11 cellular contexts compared by ENCODE assay signal in genomic region chr5:9284781-9285307, GRCh38.
DNase-seq lines count a peak whose midpoint lies in the region; ATAC-seq and TF ChIP-seq lines count a peak whose summit lies in the region.
"Had no signal": no experiment of that assay in that cellular context is flagged by ENCODE, and none has a peak within 500 bp of the region (broad histone marks: within the 10 kb centered on the region; RNA-seq: fewer than 3 reads in every experiment).

No MANE protein-coding gene starts in this region.

- no peak for TF ChIP-seq CTCF in HFFc6 (IDR thresholded peaks at IDR 0.05)
- no peak for TF ChIP-seq CTCF in thoracic aorta (IDR thresholded peaks at IDR 0.05)

- no peaks in the 10 kb centered on the region for H3K27me3 ChIP-seq in thoracic aorta (replicated peaks; ENCODE audit: insufficient read depth)
- H3K27me3 ChIP-seq: neural progenitor cell had no signal

- H3K27me3 Mint-ChIP-seq in HFFc6 (ENCODE audit: insufficient read depth): no peaks in the 10 kb centered on the region; the same call in 1 of the 2 replicates
- H3K27me3 Mint-ChIP-seq in T-helper 2 cell treated with Interferon-gamma antibody and Interleukin-4, amounts not matched to agents 5 μg/mL and 100 μg/mL, for 36 hours (ENCODE audit: low read depth): no peaks in the 10 kb centered on the region

- H3K27ac ChIP-seq in thoracic aorta: peak overlapping the region; percentile 75 to 76
- H3K27ac ChIP-seq: neural progenitor cell had no signal

- peak overlapping the region; percentile 82 for H3K4me3 Mint-ChIP-seq in HFFc6
- no peak overlapping the region for H3K4me3 Mint-ChIP-seq in T-helper 2 cell treated with Interferon-gamma antibody and Interleukin-4, amounts not matched to agents 5 μg/mL and 100 μg/mL, for 36 hours
- H3K4me3 Mint-ChIP-seq: H9, neural progenitor cell had no signal

- H3K36me3 Mint-ChIP-seq in HFFc6 (ENCODE audit: low read depth): peaks cover 9% of the 10 kb centered on the region
- no peaks in the 10 kb centered on the region for H3K36me3 Mint-ChIP-seq in T-helper 2 cell treated with Interferon-gamma antibody and Interleukin-4, amounts not matched to agents 5 μg/mL and 100 μg/mL, for 36 hours (ENCODE audit: low read depth)
- H3K36me3 Mint-ChIP-seq: neural progenitor cell had no signal

- H3K9me3 Mint-ChIP-seq in HFFc6: peaks cover under 1% of the 10 kb centered on the region; the same call in 1 of the 2 replicates
- peaks cover 4% of the 10 kb centered on the region for H3K9me3 Mint-ChIP-seq in T-helper 2 cell treated with Interferon-gamma antibody and Interleukin-4, amounts not matched to agents 5 μg/mL and 100 μg/mL, for 36 hours
- H3K9me3 Mint-ChIP-seq: neural progenitor cell had no signal

- peak; percentile 46 for DNase-seq in HFFc6
- DNase-seq in dedifferentiated amniotic fluid mesenchymal stem cell (ENCODE audit: extremely low spot score): peak; percentile 61
- peak; percentile 5 for DNase-seq in left kidney (ENCODE audit: low read depth, low spot score)
- DNase-seq in thoracic aorta (ENCODE audit: low spot score): no peak
- no peak for DNase-seq in stimulated activated naive CD4-positive, alpha-beta T cell treated with Interleukin-2 at 50 U/mL for 16 hours (lab: John Stamatoyannopoulos, UW)
- DNase-seq in T-helper 2 cell treated with Interferon-gamma antibody and Interleukin-4, amounts not matched to agents 5 μg/mL and 100 μg/mL, for 36 hours (ENCODE audit: low spot score): no peak
- DNase-seq: H9, KBM-7 had no signal

- ATAC-seq in thoracic aorta (ENCODE audit: insufficient number of reproducible peaks, low FRiP score, low read depth) (peak; percentile 63), HG03196 (IDR thresholded peaks at IDR 0.05; ENCODE audit: unreplicated experiment) (no peak), GM18861 (IDR thresholded peaks at IDR 0.05; ENCODE audit: unreplicated experiment) (no peak)

- no peaks in the 10 kb centered on the region for H3K36me3 ChIP-seq in thoracic aorta
- H3K36me3 ChIP-seq: neural progenitor cell had no signal

- H3K4me3 ChIP-seq in thoracic aorta: peak overlapping the region; percentile 2
- H3K4me3 ChIP-seq: neural progenitor cell had no signal

- H3K9me3 ChIP-seq in thoracic aorta: no peaks in the 10 kb centered on the region

- peak overlapping the region; percentile 77 for H3K27ac Mint-ChIP-seq in HFFc6
- H3K27ac Mint-ChIP-seq in T-helper 2 cell treated with Interferon-gamma antibody and Interleukin-4, amounts not matched to agents 5 μg/mL and 100 μg/mL, for 36 hours: no peak overlapping the region
- H3K27ac Mint-ChIP-seq: neural progenitor cell had no signal

- H3K4me1 ChIP-seq in thoracic aorta (ENCODE audit: control insufficient read depth in 1 of 2, low read depth in 2 of 2): peaks cover 7 to 32% of the 10 kb centered on the region in 2 donors
- H3K4me1 ChIP-seq: neural progenitor cell had no signal

- peaks cover 47% of the 10 kb centered on the region for H3K4me1 Mint-ChIP-seq in HFFc6 (ENCODE audit: low read depth)
- no peaks in the 10 kb centered on the region for H3K4me1 Mint-ChIP-seq in T-helper 2 cell treated with Interferon-gamma antibody and Interleukin-4, amounts not matched to agents 5 μg/mL and 100 μg/mL, for 36 hours (ENCODE audit: low read depth)

Comparison
In these comparisons a context has a peak if more than half of its experiments do, and no peak if none do; other contexts are left out.
1. DNase-seq: peak in HFFc6 (single experiment), dedifferentiated amniotic fluid mesenchymal stem cell (single experiment) and left kidney (single experiment); none in thoracic aorta (single experiment), stimulated activated naive CD4-positive, alpha-beta T cell treated with Interleukin-2 at 50 U/mL for 16 hours (single experiment) and T-helper 2 cell treated with Interferon-gamma antibody and Interleukin-4, amounts not matched to agents 5 μg/mL and 100 μg/mL, for 36 hours (single experiment).